8 cellular contexts compared by ENCODE assay signal in genomic region chr1:52697795-52698674, GRCh38.
DNase-seq lines count a peak whose midpoint lies in the region; ATAC-seq and TF ChIP-seq lines count a peak whose summit lies in the region.

COA7 (minus strand) TSS chr1:52698347; CDS start chr1:52698326, 21 bp downstream.

- H3K9ac ChIP-seq in HUES48 (ENCODE audit: low read depth, low read length) = peak within 1 kb of the TSS; percentile 90
- H3K9ac ChIP-seq in OCI-LY3 (ENCODE audit: low read length) = peak within 1 kb of the TSS; percentile 80

- DNase-seq in C1 segment of cervical spinal cord (lab: John Stamatoyannopoulos, UW) = peak; percentile 7 to 91 (median 80)
- peak; percentile 33 for DNase-seq in activated T-cell treated with anti-CD3 and anti-CD28 coated beads for 4 hours
- DNase-seq in epithelial cell of esophagus (ENCODE audit: low read depth) = peak; percentile 84
- peak; percentile 87 for DNase-seq in middle frontal gyrus (ENCODE audit: extremely low spot score, low spot score)
- DNase-seq in stimulated activated CD8-positive, alpha-beta memory T cell treated with anti-CD3 and anti-CD28 coated beads, Interleukin-2, amount 100 ng/mL, for 48 hours (ENCODE audit: low read depth in 2 of 2) = peak; percentile 68 to 69

- H3K27ac ChIP-seq in HUES48 (ENCODE audit: low read depth, low read length) (peak within 1 kb of the TSS; percentile 80), OCI-LY3 (ENCODE audit: low read length) (peak within 1 kb of the TSS; percentile 34)

- H3K4me3 ChIP-seq in HUES48 (ENCODE audit: low read depth, low read length) = peak within 1 kb of the TSS; percentile 89
- peak within 1 kb of the TSS; percentile 87 for H3K4me3 ChIP-seq in OCI-LY3 (ENCODE audit: low read length)
- H3K4me3 ChIP-seq in epithelial cell of esophagus (ENCODE audit: low read length) = peak within 1 kb of the TSS; percentile 91

- peak; percentile 54 for ATAC-seq in GM19397 (IDR thresholded peaks at IDR 0.05; ENCODE audit: unreplicated experiment)

- peak within 1 kb of the TSS; percentile 92 for H2AFZ ChIP-seq in OCI-LY3 (ENCODE audit: low read depth, low read length)

- H3K27me3 ChIP-seq in HUES48 (ENCODE audit: control insufficient read depth, insufficient read depth, low read length) = no peaks in the 10 kb centered on the region
- H3K27me3 ChIP-seq in OCI-LY3 (ENCODE audit: low read depth, low read length) = no peaks in the 10 kb centered on the region

- peaks cover 51% of the 10 kb centered on the region for H3K79me2 ChIP-seq in OCI-LY3 (ENCODE audit: low read length)

- H3K4me2 ChIP-seq in OCI-LY3 (ENCODE audit: low read length) = peak within 1 kb of the TSS; percentile 81

- H3K4me1 ChIP-seq in HUES48 (ENCODE audit: control insufficient read depth, insufficient read depth, low read length) (peaks cover 10% of the 10 kb centered on the region), OCI-LY3 (ENCODE audit: low read length) (peaks cover 11% of the 10 kb centered on the region)

- H4K20me1 ChIP-seq in OCI-LY3 (ENCODE audit: insufficient read depth, low read length) = no peaks in the 10 kb centered on the region

- TF ChIP-seq CTCF in OCI-LY3 (IDR thresholded peaks at IDR 0.05; ENCODE audit: low read depth, low read length) = no peak
- no peak for TF ChIP-seq CTCF in epithelial cell of esophagus (IDR thresholded peaks at IDR 0.05; ENCODE audit: insufficient read depth, low read depth, low read length, missing control alignments)

- peaks cover 8% of the 10 kb centered on the region for H3K36me3 ChIP-seq in HUES48 (ENCODE audit: control insufficient read depth, insufficient read depth, low read length)
- peaks cover 10% of the 10 kb centered on the region for H3K36me3 ChIP-seq in OCI-LY3 (replicated peaks; ENCODE audit: low read depth, low read length)

- no peaks in the 10 kb centered on the region for H3K9me3 ChIP-seq in HUES48 (ENCODE audit: control insufficient read depth, insufficient read depth, low read length)
- no peaks in the 10 kb centered on the region for H3K9me3 ChIP-seq in OCI-LY3 (ENCODE audit: insufficient read depth, low read length)

Comparison
In these comparisons a context has a peak if more than half of its experiments do, and no peak if none do; other contexts are left out.
1. Peak in every context shown above with its lines: DNase-seq, ATAC-seq, H3K4me3 ChIP-seq and H3K27ac ChIP-seq.
2. DNase-seq: peak in every context shown above with its lines; median percentile 87 in middle frontal gyrus; 84 in epithelial cell of esophagus; 80 in C1 segment of cervical spinal cord; 68 in stimulated activated CD8-positive, alpha-beta memory T cell treated with anti-CD3 and anti-CD28 coated beads, Interleukin-2, amount 100 ng/mL, for 48 hours; 33 in activated T-cell treated with anti-CD3 and anti-CD28 coated beads for 4 hours.